In the genomic region with DNA sequence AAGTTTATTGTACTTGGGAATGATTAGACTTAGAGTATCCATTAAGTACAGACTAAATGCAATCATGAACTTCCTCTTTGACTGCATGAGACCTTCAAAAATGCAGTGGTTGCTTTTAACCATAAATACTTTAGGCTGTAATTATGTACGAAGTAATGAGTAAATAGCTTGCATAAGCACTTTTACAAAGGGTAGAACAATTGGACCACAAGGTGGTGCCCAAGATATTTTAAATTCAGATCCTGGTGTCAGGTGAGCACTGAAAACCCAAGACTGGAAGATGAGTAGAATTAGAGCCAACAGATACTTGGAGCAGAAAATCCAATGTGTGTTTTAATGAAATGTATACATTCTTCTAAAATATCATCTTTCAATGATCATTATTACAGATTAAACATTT, we compare ENCODE assay signal across 8 cellular contexts. TPM values are rescaled to one million over a fixed set of nuclear protein-coding genes. Genes with fewer than 3 reads are reported as not detected.
DNase-seq lines count a peak whose midpoint lies in the region; ATAC-seq and TF ChIP-seq lines count a peak whose summit lies in the region.

No MANE protein-coding gene starts in this region.

- no peak overlapping the region for H3K4me3 ChIP-seq in sigmoid colon

- no peak for TF ChIP-seq POLR2A in sigmoid colon (IDR thresholded peaks at IDR 0.05)

- H3K36me3 Mint-ChIP-seq in activated CD4-positive, alpha-beta T cell treated with anti-CD3 and anti-CD28 coated beads, Interleukin-2, amount 10 ng/mL, durations not matched to agents 24 days and 14 days (ENCODE audit: low read depth): no peaks in the 10 kb centered on the region
- no peaks in the 10 kb centered on the region for H3K36me3 Mint-ChIP-seq in T-helper 2 cell treated with Interferon-gamma antibody and Interleukin-4, amounts not matched to agents 5 μg/mL and 100 μg/mL, for 36 hours (ENCODE audit: low read depth)
- no peaks in the 10 kb centered on the region for H3K36me3 Mint-ChIP-seq in CD14-positive monocyte

- no peak overlapping the region for H3K27ac Mint-ChIP-seq in activated CD4-positive, alpha-beta T cell treated with anti-CD3 and anti-CD28 coated beads, Interleukin-2, amount 10 ng/mL, durations not matched to agents 24 days and 14 days
- H3K27ac Mint-ChIP-seq in T-helper 2 cell treated with Interferon-gamma antibody and Interleukin-4, amounts not matched to agents 5 μg/mL and 100 μg/mL, for 36 hours: no peak overlapping the region
- no peak overlapping the region for H3K27ac Mint-ChIP-seq in CD14-positive monocyte

- no peaks in the 10 kb centered on the region for H3K36me3 ChIP-seq in sigmoid colon

- TF ChIP-seq EP300 in sigmoid colon (IDR thresholded peaks at IDR 0.05): no peak

- WGBS in sigmoid colon, 2 donors: 1 to 25% methylated on average over 1 of the region's 1 CpG

- intact Hi-C loops in activated CD4-positive, alpha-beta T cell treated with anti-CD3 and anti-CD28 coated beads, Interleukin-2, amount 10 ng/mL, durations not matched to agents 24 days and 14 days (cut with micrococcal nuclease): loop anchor here (1.0 kb wide), 1 partner anchor 535 kb away; no protein-coding TSS in a partner anchor
- intact Hi-C loops in sigmoid colon (cut with DNase I) (no loop called here), CD14-positive monocyte (cut with micrococcal nuclease) (no loop called here)

- in situ Hi-C loops in SK-MEL-5 (cut with HindIII; ENCODE audit: low pct_unique_long_range_greater_than_20kb, low sequenced_read_pairs): no loop called here

- no peaks in the 10 kb centered on the region for H3K9me3 Mint-ChIP-seq in activated CD4-positive, alpha-beta T cell treated with anti-CD3 and anti-CD28 coated beads, Interleukin-2, amount 10 ng/mL, durations not matched to agents 24 days and 14 days
- H3K9me3 Mint-ChIP-seq in T-helper 2 cell treated with Interferon-gamma antibody and Interleukin-4, amounts not matched to agents 5 μg/mL and 100 μg/mL, for 36 hours: no peaks in the 10 kb centered on the region
- H3K9me3 Mint-ChIP-seq in CD14-positive monocyte: no peaks in the 10 kb centered on the region

- peaks cover 21% of the 10 kb centered on the region for H3K27me3 Mint-ChIP-seq in activated CD4-positive, alpha-beta T cell treated with anti-CD3 and anti-CD28 coated beads, Interleukin-2, amount 10 ng/mL, durations not matched to agents 24 days and 14 days
- H3K27me3 Mint-ChIP-seq in T-helper 2 cell treated with Interferon-gamma antibody and Interleukin-4, amounts not matched to agents 5 μg/mL and 100 μg/mL, for 36 hours (ENCODE audit: low read depth): peaks cover 43% of the 10 kb centered on the region
- peaks cover 0 to 5% (median 0%) of the 10 kb centered on the region in 3 donors for H3K27me3 Mint-ChIP-seq in CD14-positive monocyte (ENCODE audit: low read depth in 3 of 3)

- DNase-seq in activated CD4-positive, alpha-beta T cell treated with anti-CD3 and anti-CD28 coated beads, Interleukin-2, amount 10 ng/mL, durations not matched to agents 24 days and 14 days: peak; percentile 73
- no peak for DNase-seq in activated CD4-positive, alpha-beta T cell treated with anti-CD3 and anti-CD28 coated beads, Interleukin-2, amount 50 U/mL, for 4 hours
- peak; percentile 12 for DNase-seq in NCI-H1048 (lab: John Stamatoyannopoulos, UW)
- peak; percentile 65 for DNase-seq in SK-MEL-5 (ENCODE audit: low read depth, low spot score)
- peak in 1 of 2 donors; percentile 49 for DNase-seq in foreskin keratinocyte
- no peak for DNase-seq in sigmoid colon
- no peak for DNase-seq in T-helper 2 cell treated with Interferon-gamma antibody and Interleukin-4, amounts not matched to agents 5 μg/mL and 100 μg/mL, for 36 hours (ENCODE audit: low spot score)
- no peak for DNase-seq in CD14-positive monocyte (ENCODE audit: low spot score)

- no peaks in the 10 kb centered on the region for H3K9me3 ChIP-seq in sigmoid colon

- H3K27me3 ChIP-seq in foreskin keratinocyte (no peaks in the 10 kb centered on the region), sigmoid colon (no peaks in the 10 kb centered on the region)

- H3K27ac ChIP-seq in foreskin keratinocyte (no peak overlapping the region), sigmoid colon (no peak overlapping the region)

- TF ChIP-seq CTCF in foreskin keratinocyte (conservative IDR thresholded peaks at IDR 0.05) (peak; percentile 72), sigmoid colon (IDR thresholded peaks at IDR 0.05) (peak in 3 of 4 experiments; percentile 24 to 33 (median 30)), CD14-positive monocyte (IDR thresholded peaks at IDR 0.05) (no peak)

- ATAC-seq in foreskin keratinocyte: no peak

- H3K4me1 Mint-ChIP-seq in activated CD4-positive, alpha-beta T cell treated with anti-CD3 and anti-CD28 coated beads, Interleukin-2, amount 10 ng/mL, durations not matched to agents 24 days and 14 days: peaks cover 3% of the 10 kb centered on the region
- H3K4me1 Mint-ChIP-seq in T-helper 2 cell treated with Interferon-gamma antibody and Interleukin-4, amounts not matched to agents 5 μg/mL and 100 μg/mL, for 36 hours (ENCODE audit: low read depth): peaks cover 7% of the 10 kb centered on the region
- peaks cover 16% of the 10 kb centered on the region for H3K4me1 Mint-ChIP-seq in CD14-positive monocyte

- H3K4me1 ChIP-seq in foreskin keratinocyte: no peaks in the 10 kb centered on the region
- no peaks in the 10 kb centered on the region for H3K4me1 ChIP-seq in sigmoid colon

- no peak overlapping the region for H3K4me3 Mint-ChIP-seq in activated CD4-positive, alpha-beta T cell treated with anti-CD3 and anti-CD28 coated beads, Interleukin-2, amount 10 ng/mL, durations not matched to agents 24 days and 14 days
- H3K4me3 Mint-ChIP-seq in T-helper 2 cell treated with Interferon-gamma antibody and Interleukin-4, amounts not matched to agents 5 μg/mL and 100 μg/mL, for 36 hours: no peak overlapping the region
- no peak overlapping the region for H3K4me3 Mint-ChIP-seq in CD14-positive monocyte

RNA-seq across cellular contexts. Expression of a gene that starts 43.4 kb away (rescaled TPM):
- total RNA-seq in activated CD4-positive, alpha-beta T cell treated with anti-CD3 and anti-CD28 coated beads, Interleukin-2, amount 10 ng/mL, durations not matched to agents 24 days and 14 days: 0.51 and 0.69 TPM in 2 replicates
- 0.79 and 0.80 TPM in 2 replicates for total RNA-seq in SK-MEL-5 (2014; rRNA removed; shearing (Covaris generic))
- polyA plus RNA-seq in SK-MEL-5 (2015; cell fraction: cytosol; rRNA removed): 0.46 and 0.87 TPM in 2 replicates
- 0.52 and 0.69 TPM in 2 replicates for polyA plus RNA-seq in SK-MEL-5 (2015; cell fraction: nucleus; rRNA removed)
- total RNA-seq in foreskin keratinocyte: 0.46 and 1.1 TPM in 2 replicates
- 0.27 and 0.46 TPM in 2 replicates for polyA plus RNA-seq in foreskin keratinocyte
- 10 to 100 TPM in 3 of 4 donors, 1 to 10 TPM in 1; 9.7 to 24.6 (median 15.1) TPM for total RNA-seq in sigmoid colon
- polyA plus RNA-seq in sigmoid colon: 10 to 100 TPM; 18.3 to 58.7 (median 36.0) TPM
- polyA plus RNA-seq in CD14-positive monocyte: 1 to 10 TPM; 4.1 to 4.8 TPM

Comparison
In these comparisons a context has a peak if more than half of its experiments do, and no peak if none do; other contexts are left out.
1. DNase-seq: peak in activated CD4-positive, alpha-beta T cell treated with anti-CD3 and anti-CD28 coated beads, Interleukin-2, amount 10 ng/mL, durations not matched to agents 24 days and 14 days (single experiment), NCI-H1048 (single experiment) and SK-MEL-5 (single experiment); none in activated CD4-positive, alpha-beta T cell treated with anti-CD3 and anti-CD28 coated beads, Interleukin-2, amount 50 U/mL, for 4 hours (0 of 2), sigmoid colon (single experiment), T-helper 2 cell treated with Interferon-gamma antibody and Interleukin-4, amounts not matched to agents 5 μg/mL and 100 μg/mL, for 36 hours (single experiment) and CD14-positive monocyte (single experiment).